ENCODE assay signal across 33 cellular contexts in the genomic region with DNA sequence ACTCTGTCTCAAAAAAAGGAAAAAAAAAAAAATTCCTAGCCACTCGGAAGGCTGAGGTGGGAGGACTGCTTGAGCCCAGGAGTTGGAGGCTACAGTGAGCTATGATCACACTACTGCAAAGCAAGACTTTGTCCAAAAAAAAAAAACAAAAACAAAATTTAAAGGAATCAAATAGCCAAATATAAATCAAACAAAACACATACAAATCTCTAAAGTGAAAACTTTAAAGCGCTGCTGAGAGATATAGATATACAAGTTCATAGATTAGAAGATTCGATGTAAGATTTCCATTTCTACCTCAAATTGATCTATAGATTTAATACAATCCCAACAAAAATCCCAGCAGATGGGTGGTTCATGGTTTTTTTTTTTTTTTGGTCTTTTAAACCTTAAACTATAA.
"Had no signal": no experiment of that assay in that cellular context is flagged by ENCODE, and none has a peak within 500 bp of the region (broad histone marks: within the 10 kb centered on the region; RNA-seq: fewer than 3 reads in every experiment).

No MANE protein-coding gene starts in this region.

- ATAC-seq: activated CD8-positive, alpha-beta T cell treated with anti-CD3 and anti-CD28 coated beads for 36 hours; activated naive CD4-positive, alpha-beta T cell treated with anti-CD3 and anti-CD28 coated beads, Interleukin-2, amount 50 U/mL, for 72 hours; activated T-cell treated with anti-CD3 and anti-CD28 coated beads, Interleukin-2, amount 50 U/mL, for 4 hours; activated T-cell treated with anti-CD3 and anti-CD28 coated beads, Interleukin-2, amount 50 U/mL, for 72 hours; activated T-helper 17 cell treated with anti-CD3 and anti-CD28 coated beads, Interleukin-2, amount 50 U/mL, for 72 hours; T-cell had no signal

- DNase-seq: activated B cell treated with CpG ODN at 0.5 μM for 24 hours; activated CD4-positive, alpha-beta memory T cell treated with anti-CD3 and anti-CD28 coated beads for 36 hours; activated CD4-positive, alpha-beta T cell treated with anti-CD3 and anti-CD28 coated beads for 4 hours; activated CD4-positive, alpha-beta T cell treated with anti-CD3 and anti-CD28 coated beads, Interleukin-2, amount 10 ng/mL, durations not matched to agents 24 days and 14 days; activated CD4-positive, alpha-beta T cell treated with anti-CD3 and anti-CD28 coated beads, Interleukin-2, amount 50 U/mL, for 1 hour; activated CD4-positive, alpha-beta T cell treated with anti-CD3 and anti-CD28 coated beads, Interleukin-2, amount 50 U/mL, for 4 hours; activated CD4-positive, CD25-positive, alpha-beta regulatory T cell treated with anti-CD3 and anti-CD28 coated beads, Interleukin-2, amount 50 U/mL, for 72 hours; activated CD8-positive, alpha-beta memory T cell treated with anti-CD3 and anti-CD28 coated beads, Interleukin-2, amount 50 U/mL, for 4 hours; activated CD8-positive, alpha-beta T cell treated with anti-CD3 and anti-CD28 coated beads for 36 hours; activated gamma-delta T cell; activated naive CD4-positive, alpha-beta T cell treated with anti-CD3 and anti-CD28 coated beads, Interleukin-2, amount 10 ng/mL, durations not matched to agents 7 days and 5 days; activated naive CD4-positive, alpha-beta T cell treated with Interleukin-2 at 50 U/mL for 16 hours; activated naive CD8-positive, alpha-beta T cell treated with anti-CD3 and anti-CD28 coated beads for 36 hours; activated T-cell treated with anti-CD3 and anti-CD28 coated beads for 4 hours; activated T-cell treated with anti-CD3 and anti-CD28 coated beads, Interleukin-2, amount 50 U/mL, for 1 hour; activated T-cell treated with anti-CD3 and anti-CD28 coated beads, Interleukin-2, amount 50 U/mL, for 4 hours; activated T-cell treated with anti-CD3 and anti-CD28 coated beads, Interleukin-2, amount 50 U/mL, for 72 hours; adrenal gland; amniotic stem cell; aorta; caudate nucleus; cerebellar nuclear complex; T-cell; T-helper 2 cell; T-helper 9 cell had no signal

- H3K9me3 ChIP-seq: adrenal gland had no signal

- H3K9me3 Mint-ChIP-seq: activated B cell treated with CpG ODN at 0.5 μM for 24 hours; activated CD4-positive, alpha-beta memory T cell treated with anti-CD3 and anti-CD28 coated beads for 36 hours; activated CD8-positive, alpha-beta T cell treated with anti-CD3 and anti-CD28 coated beads for 36 hours; activated naive CD4-positive, alpha-beta T cell treated with anti-CD3 and anti-CD28 coated beads, Interleukin-2, amount 10 ng/mL, durations not matched to agents 7 days and 5 days; activated naive CD4-positive, alpha-beta T cell treated with anti-CD3 and anti-CD28 coated beads, Interleukin-2, amount 50 U/mL, for 72 hours; activated naive CD8-positive, alpha-beta T cell treated with anti-CD3 and anti-CD28 coated beads for 36 hours; activated T-cell treated with anti-CD3 and anti-CD28 coated beads, Interleukin-2, amount 50 U/mL, for 4 hours; activated T-cell treated with anti-CD3 and anti-CD28 coated beads, Interleukin-2, amount 50 U/mL, for 72 hours; activated T-helper 1 cell treated with anti-CD3 and anti-CD28 coated beads, Interleukin-12 subunit alpha, Interleukin-12 subunit beta, Interleukin-2, Interleukin-4 antibody, amounts not matched to agents 30 ng/mL and 10 ng/mL and 1 ng/mL, durations not matched to agents 14 hours and 24 hours and 36 hours; activated T-helper 17 cell treated with anti-CD3 and anti-CD28 coated beads, Interleukin-2, amount 50 U/mL, for 72 hours; central memory CD8-positive, alpha-beta T cell; T-cell; T-helper 2 cell treated with Interferon-gamma antibody and Interleukin-4, amounts not matched to agents 5 μg/mL and 100 μg/mL, for 36 hours had no signal

- H3K27ac Mint-ChIP-seq: activated B cell treated with CpG ODN at 0.5 μM for 24 hours; activated CD4-positive, alpha-beta memory T cell treated with anti-CD3 and anti-CD28 coated beads for 36 hours; activated CD4-positive, alpha-beta T cell treated with anti-CD3 and anti-CD28 coated beads, Interleukin-2, amount 10 ng/mL, durations not matched to agents 24 days and 14 days; activated CD8-positive, alpha-beta T cell treated with anti-CD3 and anti-CD28 coated beads for 36 hours; activated naive CD4-positive, alpha-beta T cell treated with anti-CD3 and anti-CD28 coated beads, Interleukin-2, amount 10 ng/mL, durations not matched to agents 7 days and 5 days; activated naive CD4-positive, alpha-beta T cell treated with anti-CD3 and anti-CD28 coated beads, Interleukin-2, amount 50 U/mL, for 72 hours; activated T-helper 1 cell treated with anti-CD3 and anti-CD28 coated beads, Interleukin-12 subunit alpha, Interleukin-12 subunit beta, Interleukin-2, Interleukin-4 antibody, amounts not matched to agents 30 ng/mL and 10 ng/mL and 1 ng/mL, durations not matched to agents 14 hours and 24 hours and 36 hours; T-helper 2 cell treated with Interferon-gamma antibody and Interleukin-4, amounts not matched to agents 5 μg/mL and 100 μg/mL, for 36 hours had no signal

- H3K4me1 Mint-ChIP-seq: activated B cell treated with CpG ODN at 0.5 μM for 24 hours, brain had no signal

- H3K27me3 Mint-ChIP-seq: activated B cell treated with CpG ODN at 0.5 μM for 24 hours; activated CD4-positive, alpha-beta memory T cell treated with anti-CD3 and anti-CD28 coated beads for 36 hours; activated CD4-positive, alpha-beta T cell treated with anti-CD3 and anti-CD28 coated beads, Interleukin-2, amount 10 ng/mL, durations not matched to agents 24 days and 14 days; activated CD8-positive, alpha-beta T cell treated with anti-CD3 and anti-CD28 coated beads for 36 hours; activated naive CD4-positive, alpha-beta T cell treated with anti-CD3 and anti-CD28 coated beads, Interleukin-2, amount 10 ng/mL, durations not matched to agents 7 days and 5 days; activated naive CD8-positive, alpha-beta T cell treated with anti-CD3 and anti-CD28 coated beads for 36 hours; activated T-helper 17 cell treated with anti-CD3 and anti-CD28 coated beads, Interleukin-2, amount 50 U/mL, for 72 hours; brain; central memory CD8-positive, alpha-beta T cell; T-cell had no signal

- H3K27me3 ChIP-seq: adrenal gland, cardiac muscle cell had no signal

- H3K4me3 Mint-ChIP-seq: activated B cell treated with CpG ODN at 0.5 μM for 24 hours; activated CD4-positive, alpha-beta memory T cell treated with anti-CD3 and anti-CD28 coated beads for 36 hours; activated CD4-positive, alpha-beta T cell treated with anti-CD3 and anti-CD28 coated beads, Interleukin-2, amount 10 ng/mL, durations not matched to agents 24 days and 14 days; activated CD8-positive, alpha-beta T cell treated with anti-CD3 and anti-CD28 coated beads for 36 hours; activated naive CD4-positive, alpha-beta T cell treated with anti-CD3 and anti-CD28 coated beads, Interleukin-2, amount 10 ng/mL, durations not matched to agents 7 days and 5 days; activated naive CD8-positive, alpha-beta T cell treated with anti-CD3 and anti-CD28 coated beads for 36 hours; activated T-cell treated with anti-CD3 and anti-CD28 coated beads, Interleukin-2, amount 50 U/mL, for 4 hours; activated T-cell treated with anti-CD3 and anti-CD28 coated beads, Interleukin-2, amount 50 U/mL, for 72 hours; activated T-helper 1 cell treated with anti-CD3 and anti-CD28 coated beads, Interleukin-12 subunit alpha, Interleukin-12 subunit beta, Interleukin-2, Interleukin-4 antibody, amounts not matched to agents 30 ng/mL and 10 ng/mL and 1 ng/mL, durations not matched to agents 14 hours and 24 hours and 36 hours; activated T-helper 17 cell treated with anti-CD3 and anti-CD28 coated beads, Interleukin-2, amount 50 U/mL, for 72 hours; brain; central memory CD8-positive, alpha-beta T cell; T-cell; T-helper 2 cell treated with Interferon-gamma antibody and Interleukin-4, amounts not matched to agents 5 μg/mL and 100 μg/mL, for 36 hours had no signal

- H3K27ac ChIP-seq: adrenal gland, cardiac muscle cell, VCaP had no signal

- H3K4me3 ChIP-seq: adrenal gland, cardiac muscle cell had no signal
